ENCODE assay signal across 13 cellular contexts in the genomic region with DNA sequence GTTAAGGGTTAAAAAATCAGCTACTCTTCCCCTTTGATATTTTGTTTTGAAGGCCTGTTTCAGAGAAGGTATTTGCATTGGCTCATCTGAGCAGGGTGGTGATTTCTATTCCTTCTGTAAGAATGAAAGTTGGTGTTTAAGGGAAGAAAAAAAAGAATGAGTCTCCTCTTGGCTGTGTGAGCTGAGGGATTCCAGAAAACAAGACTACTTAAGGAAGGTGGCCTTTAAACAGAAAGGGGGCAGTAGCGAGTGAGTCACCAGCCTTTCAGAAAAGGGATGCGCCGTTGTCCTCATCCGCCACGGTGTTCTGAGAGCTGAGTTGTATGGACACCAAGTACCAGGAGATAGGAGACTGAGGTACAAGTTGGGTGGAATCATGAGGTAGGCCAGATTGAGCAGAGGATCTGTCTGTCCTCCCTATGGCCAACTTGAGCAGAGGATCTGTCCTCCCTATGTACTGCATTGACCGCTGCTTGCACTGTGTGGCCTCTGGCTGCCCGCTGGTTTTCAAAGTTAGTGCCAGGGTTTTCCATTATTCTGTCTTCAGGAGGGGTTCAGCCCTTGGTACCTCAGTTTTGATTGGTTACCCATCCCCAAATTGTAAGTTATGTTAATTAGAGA. TPM values are rescaled to one million over a fixed set of nuclear protein-coding genes. Genes with fewer than 3 reads are reported as not detected.
DNase-seq lines count a peak whose midpoint lies in the region; ATAC-seq, FAIRE-seq and TF ChIP-seq lines count a peak whose summit lies in the region.
"Had no signal": no experiment of that assay in that cellular context is flagged by ENCODE, and none has a peak within 500 bp of the region (broad histone marks: within the 10 kb centered on the region; RNA-seq: fewer than 3 reads in every experiment).

No MANE protein-coding gene starts in this region.

- intact Hi-C loops in HepG2 (cut with micrococcal nuclease; ENCODE audit: unreplicated experiment) (no loop called here), right lobe of liver (cut with DNase I) (no loop called here)

- POLR2A ChIA-PET in HepG2 (lab: Yijun Ruan, JAX) = interaction anchor here (0.6 kb wide), 1 partner anchor 111 kb away, joined by 3 read pairs; no protein-coding TSS in a partner anchor

- TF ChIP-seq POLR2A in HepG2 (IDR thresholded peaks at IDR 0.05; ENCODE audit: insufficient read depth in 1 of 2, low read depth in 2 of 2, low read length in 2 of 2) (no peak), right lobe of liver (IDR thresholded peaks at IDR 0.05) (no peak)

- DNase-seq in HepG2 (ENCODE audit: low spot score) = no peak
- DNase-seq in right lobe of liver = no peak
- no peak for DNase-seq in T-helper 17 cell
- no peak for DNase-seq in fibroblast of lung (ENCODE audit: low read depth in 2 of 2)
- DNase-seq in type B pancreatic cell (ENCODE audit: extremely low spot score, unreplicated experiment) = no peak
- no peak for DNase-seq in HCEC 1CT
- DNase-seq in omental fat pad (ENCODE audit: low spot score) = no peak
- DNase-seq: activated naive CD8-positive, alpha-beta T cell treated with anti-CD3 and anti-CD28 coated beads, Interleukin-2, amount 10 ng/mL, durations not matched to agents 7 days and 5 days; transverse colon had no signal

- BruUV-seq in HepG2 (replicated peaks; lab: Mats Ljungman, UMichigan) = no TSS peak

- H3K36me3 ChIP-seq in HepG2 (replicated peaks in 1 of 2; ENCODE audit: control insufficient read depth in 1 of 2, insufficient read depth in 2 of 2, low read length in 2 of 2) (peaks cover 11 to 33% of the 10 kb centered on the region in 2 experiments), right lobe of liver (no peaks in the 10 kb centered on the region), fibroblast of lung (ENCODE audit: control insufficient read depth, insufficient read depth, low read length) (no peaks in the 10 kb centered on the region)
- H3K36me3 ChIP-seq: transverse colon had no signal

- H3K27me3 Mint-ChIP-seq in T-helper 17 cell = no peaks in the 10 kb centered on the region
- peaks cover 6% of the 10 kb centered on the region for H3K27me3 Mint-ChIP-seq in type B pancreatic cell
- H3K27me3 Mint-ChIP-seq: activated naive CD8-positive, alpha-beta T cell treated with anti-CD3 and anti-CD28 coated beads, Interleukin-2, amount 10 ng/mL, durations not matched to agents 7 days and 5 days had no signal

- peaks cover 24% of the 10 kb centered on the region for H3K4me1 ChIP-seq in HepG2 (ENCODE audit: insufficient read depth, low read length)
- H3K4me1 ChIP-seq in right lobe of liver = peaks cover 0 to 7% (median under 1%) of the 10 kb centered on the region in 4 donors
- peaks cover 2% of the 10 kb centered on the region for H3K4me1 ChIP-seq in fibroblast of lung (ENCODE audit: control insufficient read depth, extremely low read depth, insufficient read depth, low read length)

- H4K20me1 ChIP-seq in HepG2 (ENCODE audit: insufficient read depth, low read length) (no peaks in the 10 kb centered on the region), fibroblast of lung (ENCODE audit: control insufficient read depth, extremely low read depth, insufficient read depth, low read length) (no peaks in the 10 kb centered on the region)

- TF ChIP-seq EP300 in HepG2 (IDR thresholded peaks at IDR 0.05; ENCODE audit: low read depth in 2 of 2, low read length in 2 of 2) (no peak), HepG2 (CRISPR knock-in tag; IDR thresholded peaks at IDR 0.05; ENCODE audit: borderline replicate concordance) (no peak)

- peaks cover 59% of the 10 kb centered on the region for H3K79me2 ChIP-seq in HepG2 (ENCODE audit: insufficient read depth, low read length)
- peaks cover 90% of the 10 kb centered on the region for H3K79me2 ChIP-seq in fibroblast of lung (ENCODE audit: control insufficient read depth, insufficient read depth, low read length)

- no peak for TF ChIP-seq RAD21 in HepG2 (CRISPR knock-in tag; IDR thresholded peaks at IDR 0.05)

- H3K4me1 Mint-ChIP-seq in T-helper 17 cell (peaks cover 57% of the 10 kb centered on the region), type B pancreatic cell (ENCODE audit: unreplicated experiment) (peaks cover 6% of the 10 kb centered on the region)

- H2AFZ ChIP-seq in HepG2 (ENCODE audit: low read length) (no peak overlapping the region), fibroblast of lung (ENCODE audit: low read length) (no peak overlapping the region)

- H3K9me3 ChIP-seq in HepG2 (ENCODE audit: low read length) = no peaks in the 10 kb centered on the region
- H3K9me3 ChIP-seq in right lobe of liver = no peaks in the 10 kb centered on the region
- no peaks in the 10 kb centered on the region for H3K9me3 ChIP-seq in T-helper 17 cell (ENCODE audit: control insufficient read depth, low read length, poor library complexity, severe bottlenecking)
- no peaks in the 10 kb centered on the region for H3K9me3 ChIP-seq in fibroblast of lung (ENCODE audit: control insufficient read depth, insufficient read depth, low read depth, low read length)
- H3K9me3 ChIP-seq: BLaER1 treated with 17β-estradiol and CSF1 and Interleukin-3, amounts not matched to agents 10 nM and 100 nM; transverse colon had no signal

- peak; percentile 30; the same call in 2 of the 3 replicates for ATAC-seq in HepG2
- ATAC-seq in right lobe of liver = no peak
- peak; percentile 36 for ATAC-seq in T-helper 17 cell
- no peak for ATAC-seq in HG03520 (IDR thresholded peaks at IDR 0.05; ENCODE audit: unreplicated experiment)
- ATAC-seq in omental fat pad (ENCODE audit: low FRiP score) = no peak

- no peaks in the 10 kb centered on the region for H3K9me3 Mint-ChIP-seq in type B pancreatic cell
- H3K9me3 Mint-ChIP-seq: activated naive CD8-positive, alpha-beta T cell treated with anti-CD3 and anti-CD28 coated beads, Interleukin-2, amount 10 ng/mL, durations not matched to agents 7 days and 5 days; IgD-negative memory B cell had no signal

- H3K4me3 ChIP-seq in HepG2 (replicated peaks in 1 of 3; ENCODE audit: insufficient read depth in 1 of 3, low read depth in 2 of 3, low read length in 3 of 3) (no peak overlapping the region), right lobe of liver (no peak overlapping the region), fibroblast of lung (replicated peaks in 1 of 4; ENCODE audit: control extremely low read depth in 1 of 4, insufficient read depth in 1 of 4, low read depth in 3 of 4, low read length in 4 of 4) (no peak overlapping the region)
- H3K4me3 ChIP-seq: BLaER1 treated with 17β-estradiol and CSF1 and Interleukin-3, amounts not matched to agents 10 nM and 100 nM; transverse colon had no signal

- H3K36me3 Mint-ChIP-seq in T-helper 17 cell (ENCODE audit: low read depth) = peaks cover 2% of the 10 kb centered on the region
- peaks cover 5% of the 10 kb centered on the region for H3K36me3 Mint-ChIP-seq in type B pancreatic cell
- H3K36me3 Mint-ChIP-seq: IgD-negative memory B cell had no signal

- CTCF ChIA-PET in HepG2 (lab: Yijun Ruan, JAX; ENCODE audit: low intra/inter-chr PET ratio, low total read pairs) = no interaction called here

- H3K27ac Mint-ChIP-seq in T-helper 17 cell (peak overlapping the region; percentile 46), type B pancreatic cell (no peak overlapping the region)
- H3K27ac Mint-ChIP-seq: activated naive CD8-positive, alpha-beta T cell treated with anti-CD3 and anti-CD28 coated beads, Interleukin-2, amount 10 ng/mL, durations not matched to agents 7 days and 5 days; IgD-negative memory B cell; progenitor cell of endocrine pancreas had no signal

- H3K4me2 ChIP-seq in HepG2 (ENCODE audit: low read depth, low read length) = no peak overlapping the region
- H3K4me2 ChIP-seq in fibroblast of lung (ENCODE audit: extremely low read depth, insufficient read depth, low read length) = no peak overlapping the region

- no peak for FAIRE-seq in HepG2 (lab: Jason Lieb, UNC)

- H3K9ac ChIP-seq in HepG2 (ENCODE audit: insufficient read depth, low read depth, low read length) = no peak overlapping the region
- no peak overlapping the region for H3K9ac ChIP-seq in fibroblast of lung (ENCODE audit: insufficient read depth, low read length)
- H3K9ac ChIP-seq: BLaER1 treated with 17β-estradiol and CSF1 and Interleukin-3, amounts not matched to agents 10 nM and 100 nM had no signal

- WGBS in HepG2 (ENCODE audit: low lambda C conversion rate) = 100% methylated on average over 7 of the region's 7 CpGs
- WGBS in right lobe of liver (ENCODE audit: insufficient coverage, low coverage, low lambda C conversion rate, missing lambda C conversion rate) = 94% methylated on average over 5 of the region's 7 CpGs

- no peaks in the 10 kb centered on the region for H3K27me3 ChIP-seq in HepG2 (ENCODE audit: control insufficient read depth in 1 of 2, insufficient read depth in 2 of 2, low read length in 2 of 2)
- H3K27me3 ChIP-seq in right lobe of liver = no peaks in the 10 kb centered on the region
- no peaks in the 10 kb centered on the region for H3K27me3 ChIP-seq in fibroblast of lung (ENCODE audit: control insufficient read depth, insufficient read depth, low read length)
- H3K27me3 ChIP-seq: BLaER1 treated with 17β-estradiol and CSF1 and Interleukin-3, amounts not matched to agents 10 nM and 100 nM; transverse colon had no signal

- H3K27ac ChIP-seq in HepG2 (ENCODE audit: extremely low read length, insufficient read depth, low read length) = no peak overlapping the region
- H3K27ac ChIP-seq in right lobe of liver = no peak overlapping the region
- H3K27ac ChIP-seq in fibroblast of lung (ENCODE audit: insufficient read depth, low read length) = no peak overlapping the region
- H3K27ac ChIP-seq: BLaER1 treated with 17β-estradiol and CSF1 and Interleukin-3, amounts not matched to agents 10 nM and 100 nM; transverse colon had no signal

- TF ChIP-seq CTCF in HepG2 (CRISPR knock-in tag; IDR thresholded peaks at IDR 0.05) (peak; percentile 43), right lobe of liver (IDR thresholded peaks at IDR 0.05) (no peak), fibroblast of lung (conservative IDR thresholded peaks at IDR 0.05 in 1 of 2, IDR thresholded peaks at IDR 0.05 in 1 of 2; ENCODE audit: low read depth in 1 of 2, low read length in 2 of 2) (peak; percentile 8 to 9), type B pancreatic cell (conservative IDR thresholded peaks at IDR 0.05) (peak; percentile 35), omental fat pad (IDR thresholded peaks at IDR 0.05) (no peak)

- in situ Hi-C loops in HepG2 (cut with HindIII; ENCODE audit: extremely low pct_ligation_motif_present, low pct_unique_long_range_greater_than_20kb) = no loop called here

- H3K4me3 Mint-ChIP-seq in T-helper 17 cell (peak overlapping the region; percentile 8), type B pancreatic cell (no peak overlapping the region)
- H3K4me3 Mint-ChIP-seq: activated naive CD8-positive, alpha-beta T cell treated with anti-CD3 and anti-CD28 coated beads, Interleukin-2, amount 10 ng/mL, durations not matched to agents 7 days and 5 days; IgD-negative memory B cell had no signal

RNA-seq across cellular contexts. Expression of gene PRKCA, which starts 8.2 kb away (rescaled TPM):
- total RNA-seq in HepG2 (2016; rRNA removed; fragmentation: Illumina TruSeq; extraction: Trizol) (18.5 and 24.4 TPM in 2 replicates), right lobe of liver (10 to 100 TPM; 11.7 to 23.0 (median 18.7) TPM), T-helper 17 cell (10 to 100 TPM; 84.9 to 93.9 TPM), fibroblast of lung (14.6 and 34.0 TPM in 2 replicates), type B pancreatic cell (ENCODE audit: low replicate concordance) (13.4 and 16.1 TPM in 2 replicates), omental fat pad (10 to 100 TPM in 2 of 4 donors, 1 to 10 TPM in 2; 6.7 to 14.3 (median 10.3) TPM)
- 6.7 and 7.1 TPM in 2 replicates for total RNA-seq in HepG2 (2016; cell fraction: cytosol; rRNA removed; fragmentation: Illumina TruSeq; extraction: Trizol; ENCODE audit: low read depth)
- 17.8 and 22.1 TPM in 2 replicates for total RNA-seq in HepG2 (2016; cell fraction: insoluble cytoplasmic fraction; rRNA removed; fragmentation: Illumina TruSeq; extraction: Trizol)
- total RNA-seq in HepG2 (2016; cell fraction: membrane; rRNA removed; fragmentation: Illumina TruSeq; extraction: Trizol) = 8.8 and 9.9 TPM in 2 replicates
- 36.9 and 39.8 TPM in 2 replicates for total RNA-seq in HepG2 (2016; cell fraction: nucleus; rRNA removed; fragmentation: Illumina TruSeq; extraction: Trizol)
- polyA plus RNA-seq in HepG2 (2011; rRNA removed) (20.1 and 21.5 TPM in 2 replicates), fibroblast of lung (46.3 and 74.2 TPM in 2 replicates)
- 13.2 and 17.7 TPM in 2 replicates for polyA plus RNA-seq in HepG2 (2011; cell fraction: cytosol; rRNA removed)
- 19.1 and 22.8 TPM in 2 replicates for polyA plus RNA-seq in HepG2 (2011; cell fraction: nucleus; rRNA removed)
- 14.6 and 15.5 TPM in 2 replicates for polyA plus RNA-seq in HepG2 (2012)
- polyA plus RNA-seq in HepG2 (2016; cell fraction: cytosol; fragmentation: Illumina TruSeq; extraction: Trizol; ENCODE audit: low read depth) = 1.4 and 1.8 TPM in 2 replicates
- polyA plus RNA-seq in HepG2 (2016; cell fraction: insoluble cytoplasmic fraction; fragmentation: Illumina TruSeq; extraction: Trizol; ENCODE audit: low read depth) = 21.7 and 25.8 TPM in 2 replicates
- 3.4 and 3.7 TPM in 2 replicates for polyA plus RNA-seq in HepG2 (2016; cell fraction: membrane; fragmentation: Illumina TruSeq; extraction: Trizol; ENCODE audit: low read depth)
- 26.4 and 28.3 TPM in 2 replicates for polyA plus RNA-seq in HepG2 (2016; cell fraction: nucleus; fragmentation: Illumina TruSeq; extraction: Trizol; ENCODE audit: insufficient read depth, low read depth)
- polyA minus RNA-seq in HepG2 (2011; rRNA and poly(A)+ RNA removed; ENCODE audit: low replicate concordance) = 19.6 and 43.9 TPM in 2 replicates
- 24.9 and 27.4 TPM in 2 replicates for polyA minus RNA-seq in HepG2 (2011; cell fraction: cytosol; rRNA and poly(A)+ RNA removed)
- 52.5 and 53.8 TPM in 2 replicates for polyA minus RNA-seq in HepG2 (2011; cell fraction: nucleus; rRNA and poly(A)+ RNA removed)
- 25.2 and 45.4 TPM in 2 replicates for polyA plus RNA-seq in fibroblast of lung (2012)
- polyA minus RNA-seq in fibroblast of lung (ENCODE audit: low replicate concordance) = 105 and 147 TPM in 2 replicates

Comparison
In these comparisons a context has a peak if more than half of its experiments do, and no peak if none do; other contexts are left out.
1. ATAC-seq: peak in HepG2 (single experiment) and T-helper 17 cell (single experiment); none in right lobe of liver (0 of 4), HG03520 (single experiment) and omental fat pad (single experiment).
2. CTCF ChIP-seq: peak in HepG2 (single experiment), fibroblast of lung (2 of 2) and type B pancreatic cell (single experiment); none in right lobe of liver (0 of 4) and omental fat pad (0 of 3).